In the genomic region with DNA sequence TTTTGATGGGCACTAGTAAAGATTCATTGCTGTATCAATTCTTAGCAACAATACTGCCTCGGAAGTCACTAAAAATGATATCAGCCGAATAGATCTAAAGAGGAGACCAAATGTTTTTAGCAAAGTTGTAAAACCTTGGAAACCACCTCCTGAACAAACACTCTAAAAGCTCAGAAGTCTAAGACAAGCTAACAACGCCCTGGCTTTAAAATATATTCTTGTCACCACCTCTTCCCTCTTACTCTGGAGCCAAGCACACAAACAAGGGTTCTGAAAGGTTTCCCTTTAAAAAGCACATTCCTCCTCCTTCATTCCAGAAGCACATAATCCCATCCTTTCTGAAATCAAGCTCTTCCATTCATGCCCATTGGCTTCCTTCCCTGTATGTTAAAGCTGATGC, we compare ENCODE assay signal across 20 cellular contexts.
"Had no signal": no experiment of that assay in that cellular context is flagged by ENCODE, and none has a peak within 500 bp of the region (broad histone marks: within the 10 kb centered on the region; RNA-seq: fewer than 3 reads in every experiment).

No MANE protein-coding gene starts in this region.

- H3K4me1 ChIP-seq: esophagus muscularis mucosa, foreskin keratinocyte, psoas muscle, right lobe of liver, spleen, tibial artery, upper lobe of left lung, uterus had no signal

- H3K9ac ChIP-seq: parathyroid adenoma had no signal

- H3K4me1 Mint-ChIP-seq: stimulated activated memory B cell treated with anti-CD40 and anti-IgM and Interleukin-4, amounts not matched to agents 10 μg/mL and 1 μg/mL and 100 μg/mL, for 72 hours had no signal

- H3K27ac Mint-ChIP-seq: dendritic cell treated with granulocyte-macrophage colony-stimulating factor and Interleukin-4, amounts not matched to agents 40 ng/mL and 50 ng/mL, for 4 days; effector memory CD8-positive, alpha-beta T cell; natural killer cell treated with Interleukin-12 subunit alpha and Interleukin-12 subunit beta and Interleukin-15 and Interleukin-18, amount 100 ng/mL, for 72 hours; stimulated activated memory B cell treated with anti-CD40 and anti-IgM and Interleukin-4, amounts not matched to agents 10 μg/mL and 1 μg/mL and 100 μg/mL, for 72 hours; stimulated activated naive CD8-positive, alpha-beta T cell treated with anti-CD3 and anti-CD28 coated beads, Interleukin-15, Interleukin-2, amounts not matched to agents 100 ng/mL and 50 ng/mL, for 24 hours had no signal

- H3K27ac ChIP-seq: epithelial cell of prostate, esophagus muscularis mucosa, foreskin keratinocyte, parathyroid adenoma, psoas muscle, right lobe of liver, spleen, tibial artery, upper lobe of left lung, uterus had no signal

- H3K9me3 ChIP-seq: esophagus muscularis mucosa, psoas muscle, right lobe of liver, spleen, tibial artery, upper lobe of left lung, uterus had no signal

- H3K27me3 ChIP-seq: foreskin keratinocyte, right lobe of liver, tibial artery, upper lobe of left lung, uterus had no signal

- H3K79me2 ChIP-seq: parathyroid adenoma had no signal

- DNase-seq: effector memory CD8-positive, alpha-beta T cell; foreskin keratinocyte; mammary epithelial cell; psoas muscle; retina; right lobe of liver; spleen; stimulated activated CD4-positive, alpha-beta T cell treated with anti-CD3 and anti-CD28 coated beads, Interleukin-15, amount 100 ng/mL, for 24 hours; stimulated activated CD4-positive, alpha-beta T cell treated with anti-CD3 and anti-CD28 coated beads, Interleukin-1b, Interleukin-23, amount 100 ng/mL, for 48 hours; stimulated activated CD4-positive, alpha-beta T cell treated with anti-CD3 and anti-CD28 coated beads, Interleukin-4, amount 100 ng/mL, for 24 hours; tibial artery; upper lobe of left lung; uterus had no signal

- H3K36me3 ChIP-seq: esophagus muscularis mucosa, right lobe of liver, spleen, tibial artery, upper lobe of left lung, uterus had no signal

- H3K27me3 Mint-ChIP-seq: dendritic cell treated with granulocyte-macrophage colony-stimulating factor and Interleukin-4, amounts not matched to agents 40 ng/mL and 50 ng/mL, for 4 days; stimulated activated memory B cell treated with anti-CD40 and anti-IgM and Interleukin-4, amounts not matched to agents 10 μg/mL and 1 μg/mL and 100 μg/mL, for 72 hours had no signal

- H3K9me3 Mint-ChIP-seq: dendritic cell treated with granulocyte-macrophage colony-stimulating factor and Interleukin-4, amounts not matched to agents 40 ng/mL and 50 ng/mL, for 4 days; natural killer cell treated with Interleukin-12 subunit alpha and Interleukin-12 subunit beta and Interleukin-15 and Interleukin-18, amount 100 ng/mL, for 72 hours; stimulated activated memory B cell treated with anti-CD40 and anti-IgM and Interleukin-4, amounts not matched to agents 10 μg/mL and 1 μg/mL and 100 μg/mL, for 72 hours; stimulated activated naive CD8-positive, alpha-beta T cell treated with anti-CD3 and anti-CD28 coated beads, Interleukin-15, Interleukin-2, amounts not matched to agents 100 ng/mL and 50 ng/mL, for 24 hours had no signal

- H3K36me3 Mint-ChIP-seq: stimulated activated memory B cell treated with anti-CD40 and anti-IgM and Interleukin-4, amounts not matched to agents 10 μg/mL and 1 μg/mL and 100 μg/mL, for 72 hours had no signal

- ATAC-seq: effector memory CD8-positive, alpha-beta T cell; foreskin keratinocyte; natural killer cell treated with Interleukin-12 subunit alpha and Interleukin-12 subunit beta and Interleukin-15 and Interleukin-18, amount 100 ng/mL, for 72 hours; psoas muscle; right lobe of liver; stimulated activated memory B cell treated with anti-CD40 and anti-IgM and Interleukin-4, amounts not matched to agents 10 μg/mL and 1 μg/mL and 100 μg/mL, for 72 hours had no signal

- H3K4me3 Mint-ChIP-seq: dendritic cell treated with granulocyte-macrophage colony-stimulating factor and Interleukin-4, amounts not matched to agents 40 ng/mL and 50 ng/mL, for 4 days; effector memory CD8-positive, alpha-beta T cell; natural killer cell treated with Interleukin-12 subunit alpha and Interleukin-12 subunit beta and Interleukin-15 and Interleukin-18, amount 100 ng/mL, for 72 hours; stimulated activated memory B cell treated with anti-CD40 and anti-IgM and Interleukin-4, amounts not matched to agents 10 μg/mL and 1 μg/mL and 100 μg/mL, for 72 hours; stimulated activated naive CD8-positive, alpha-beta T cell treated with anti-CD3 and anti-CD28 coated beads, Interleukin-15, Interleukin-2, amounts not matched to agents 100 ng/mL and 50 ng/mL, for 24 hours had no signal

- H3K4me3 ChIP-seq: esophagus muscularis mucosa, psoas muscle, right lobe of liver, spleen, tibial artery, upper lobe of left lung, uterus had no signal

- H2AFZ ChIP-seq: parathyroid adenoma had no signal
